In genomic region chr21:31180256-31181088, GRCh38 we compare ENCODE assay signal across 8 cellular contexts.
A peak's percentile ranks its signal among the peaks of the same experiment; 100 is the strongest.
DNase-seq lines count a peak whose midpoint lies in the region; ATAC-seq lines count a peak whose summit lies in the region.

No MANE protein-coding gene starts in this region.

- peaks cover 57% of the 10 kb centered on the region for H3K36me3 Mint-ChIP-seq in activated CD4-positive, alpha-beta T cell treated with anti-CD3 and anti-CD28 coated beads for 36 hours (ENCODE audit: low read depth)
- peaks cover 56% of the 10 kb centered on the region for H3K36me3 Mint-ChIP-seq in T-helper 1 cell treated with Interleukin-12 subunit alpha and Interleukin-12 subunit beta and Interleukin-4 antibody, amounts not matched to agents 30 μg/mL and 1 μg/mL, for 36 hours (ENCODE audit: low read depth)

- no peak overlapping the region for H3K9ac ChIP-seq in trophoblast cell (ENCODE audit: low read length)

- no peak overlapping the region for H3K14ac ChIP-seq in trophoblast cell (ENCODE audit: low read length)

- no peak for ATAC-seq in activated CD4-positive, alpha-beta T cell treated with anti-CD3 and anti-CD28 coated beads for 36 hours
- ATAC-seq in GM18870 (IDR thresholded peaks at IDR 0.05; ENCODE audit: unreplicated experiment), result no peak
- no peak for ATAC-seq in GM21515 (IDR thresholded peaks at IDR 0.05; ENCODE audit: unreplicated experiment)

- intact Hi-C loops in activated CD4-positive, alpha-beta T cell treated with anti-CD3 and anti-CD28 coated beads for 36 hours (cut with DNase I, micrococcal nuclease), result loop anchor here (1.0 to 5.0 kb wide), 7 partner anchors 14 to 477 kb away; partner anchors contain the start of genes KRTAP21-3 (in 1 of the 2) and SOD1 (in 1 of the 2)

- H3K4me2 ChIP-seq in trophoblast cell (ENCODE audit: low read length), result no peak overlapping the region

- H3K27ac ChIP-seq in trophoblast cell (ENCODE audit: low read depth, low read length), result no peak overlapping the region

- H3K27me3 ChIP-seq in trophoblast cell (ENCODE audit: insufficient read depth, low read length), result no peaks in the 10 kb centered on the region

- no peak overlapping the region for H2BK5ac ChIP-seq in trophoblast cell (ENCODE audit: low read depth, low read length, poor library complexity)

- no peaks in the 10 kb centered on the region for H3K9me3 ChIP-seq in trophoblast cell (ENCODE audit: insufficient read depth, low read depth, low read length)

- H3K79me1 ChIP-seq in trophoblast cell (ENCODE audit: low read length), result no peaks in the 10 kb centered on the region

- no peak overlapping the region for H3K4me3 ChIP-seq in trophoblast cell (ENCODE audit: low read depth, low read length)

- no peaks in the 10 kb centered on the region for H3K79me2 ChIP-seq in trophoblast cell (ENCODE audit: control insufficient read depth, insufficient read depth, low read length, poor library complexity)

- H4K12ac ChIP-seq in trophoblast cell (ENCODE audit: low read depth, low read length), result no peak overlapping the region

- H2AK5ac ChIP-seq in trophoblast cell (ENCODE audit: low read length), result no peak overlapping the region

- no CpG with 5 or more reads among the region's 5 CpGs for WGBS in trophoblast cell (ENCODE audit: extremely low coverage, insufficient coverage, insufficient read length)

- peaks cover 3 to 4% of the 10 kb centered on the region in 2 experiments for H3K36me3 ChIP-seq in trophoblast cell (ENCODE audit: control insufficient read depth in 1 of 2, insufficient read depth in 2 of 2, low read length in 2 of 2)

- no peak overlapping the region for H4K91ac ChIP-seq in trophoblast cell (ENCODE audit: low read depth, low read length)

- no peak overlapping the region for H3K18ac ChIP-seq in trophoblast cell (ENCODE audit: low read length)

- no peak overlapping the region for H4K8ac ChIP-seq in trophoblast cell (ENCODE audit: low read depth, low read length)

- CTCF ChIA-PET in activated CD4-positive, alpha-beta T cell treated with anti-CD3 and anti-CD28 coated beads for 36 hours (lab: Charles Lee), result interaction anchor here (0.6 to 4.1 kb wide), 20 partner anchors 11 to 1447 kb away, joined by 3 to 33 read pairs (median 5); no protein-coding TSS in a partner anchor

- no peak overlapping the region for H3K4ac ChIP-seq in trophoblast cell (ENCODE audit: low read depth, low read length)

- H3K27ac Mint-ChIP-seq in activated CD4-positive, alpha-beta T cell treated with anti-CD3 and anti-CD28 coated beads for 36 hours, result peak overlapping the region; percentile 99
- H3K27ac Mint-ChIP-seq in T-helper 1 cell treated with Interleukin-12 subunit alpha and Interleukin-12 subunit beta and Interleukin-4 antibody, amounts not matched to agents 30 μg/mL and 1 μg/mL, for 36 hours, result peak overlapping the region; percentile 93

- H3K9me3 Mint-ChIP-seq in activated CD4-positive, alpha-beta T cell treated with anti-CD3 and anti-CD28 coated beads for 36 hours (ENCODE audit: low read depth), result no peaks in the 10 kb centered on the region
- H3K9me3 Mint-ChIP-seq in T-helper 1 cell treated with Interleukin-12 subunit alpha and Interleukin-12 subunit beta and Interleukin-4 antibody, amounts not matched to agents 30 μg/mL and 1 μg/mL, for 36 hours, result no peaks in the 10 kb centered on the region

- H3K4me3 Mint-ChIP-seq in activated CD4-positive, alpha-beta T cell treated with anti-CD3 and anti-CD28 coated beads for 36 hours, result peak overlapping the region; percentile 91
- peak overlapping the region; percentile 85 for H3K4me3 Mint-ChIP-seq in T-helper 1 cell treated with Interleukin-12 subunit alpha and Interleukin-12 subunit beta and Interleukin-4 antibody, amounts not matched to agents 30 μg/mL and 1 μg/mL, for 36 hours

- DNase-seq in activated CD4-positive, alpha-beta T cell treated with anti-CD3 and anti-CD28 coated beads for 36 hours, result peak; percentile 48
- DNase-seq in activated CD4-positive, alpha-beta T cell treated with anti-CD3 and anti-CD28 coated beads, Interleukin-2, amount 50 U/mL, for 4 hours, result no peak
- peak; percentile 44 for DNase-seq in M059J (ENCODE audit: low read depth)
- DNase-seq in fibroblast of gingiva (ENCODE audit: low read depth), result peak; percentile 30
- peak; percentile 25 to 61 for DNase-seq in trophoblast cell

- POLR2A ChIA-PET in activated CD4-positive, alpha-beta T cell treated with anti-CD3 and anti-CD28 coated beads for 36 hours (lab: Charles Lee), result interaction anchor here (1.2 to 2.4 kb wide), 3 partner anchors 11 to 147 kb away, joined by 3 to 9 read pairs (median 4); no protein-coding TSS in a partner anchor

- peaks cover 5 to 7% of the 10 kb centered on the region in 2 experiments for H3K4me1 ChIP-seq in trophoblast cell (ENCODE audit: control insufficient read depth in 1 of 2, insufficient read depth in 2 of 2, low read length in 2 of 2)

- H3K4me1 Mint-ChIP-seq in activated CD4-positive, alpha-beta T cell treated with anti-CD3 and anti-CD28 coated beads for 36 hours, result peaks cover 77% of the 10 kb centered on the region
- H3K4me1 Mint-ChIP-seq in T-helper 1 cell treated with Interleukin-12 subunit alpha and Interleukin-12 subunit beta and Interleukin-4 antibody, amounts not matched to agents 30 μg/mL and 1 μg/mL, for 36 hours (ENCODE audit: low read depth), result peaks cover 59% of the 10 kb centered on the region

- no peak overlapping the region for H2BK12ac ChIP-seq in trophoblast cell (ENCODE audit: low read length)

- H3K23ac ChIP-seq in trophoblast cell (ENCODE audit: low read length), result no peak overlapping the region

- no peak overlapping the region for H2BK120ac ChIP-seq in trophoblast cell (ENCODE audit: insufficient read depth, low read length, poor library complexity)

- no peaks in the 10 kb centered on the region for H3K27me3 Mint-ChIP-seq in activated CD4-positive, alpha-beta T cell treated with anti-CD3 and anti-CD28 coated beads for 36 hours
- no peaks in the 10 kb centered on the region for H3K27me3 Mint-ChIP-seq in T-helper 1 cell treated with Interleukin-12 subunit alpha and Interleukin-12 subunit beta and Interleukin-4 antibody, amounts not matched to agents 30 μg/mL and 1 μg/mL, for 36 hours (ENCODE audit: low read depth)

- no peak overlapping the region for H2AFZ ChIP-seq in trophoblast cell (ENCODE audit: insufficient read depth, low read length, poor library complexity)

Comparison
In these comparisons a context has a peak if more than half of its experiments do, and no peak if none do; other contexts are left out.
1. DNase-seq: peak in activated CD4-positive, alpha-beta T cell treated with anti-CD3 and anti-CD28 coated beads for 36 hours (single experiment), M059J (single experiment), fibroblast of gingiva (single experiment) and trophoblast cell (2 of 2); none in activated CD4-positive, alpha-beta T cell treated with anti-CD3 and anti-CD28 coated beads, Interleukin-2, amount 50 U/mL, for 4 hours (0 of 2).